Comparison of ENCODE assay signal across 20 cellular contexts in genomic region chr4:105186701-105187158, GRCh38. TPM values are rescaled to one million over a fixed set of nuclear protein-coding genes. Genes with fewer than 3 reads are reported as not detected.
DNase-seq lines count a peak whose midpoint lies in the region; ATAC-seq, FAIRE-seq and TF ChIP-seq lines count a peak whose summit lies in the region.
"Had no signal": no experiment of that assay in that cellular context is flagged by ENCODE, and none has a peak within 500 bp of the region (broad histone marks: within the 10 kb centered on the region; RNA-seq: fewer than 3 reads in every experiment).

No MANE protein-coding gene starts in this region.

- H3K27me3 ChIP-seq in right lobe of liver (no peaks in the 10 kb centered on the region), HepG2 (ENCODE audit: control insufficient read depth in 1 of 2, insufficient read depth in 2 of 2, low read length in 2 of 2) (no peaks in the 10 kb centered on the region), adipocyte (replicated peaks; ENCODE audit: control insufficient read depth, insufficient read depth, low read length) (no peaks in the 10 kb centered on the region)

- POLR2A ChIA-PET in HepG2 (lab: Yijun Ruan, JAX) = interaction anchor here (1.5 kb wide), 1 partner anchor 287 kb away, joined by 3 read pairs; the partner anchor contains the start of gene PPA2

- no peaks in the 10 kb centered on the region for H3K9me3 ChIP-seq in right lobe of liver
- no peaks in the 10 kb centered on the region for H3K9me3 ChIP-seq in HepG2 (ENCODE audit: low read length)
- H3K9me3 ChIP-seq in adipocyte (ENCODE audit: control insufficient read depth, low read length) = no peaks in the 10 kb centered on the region

- H3K4me3 ChIP-seq in right lobe of liver (no peak overlapping the region), HepG2 (replicated peaks in 1 of 3; ENCODE audit: insufficient read depth in 1 of 3, low read depth in 2 of 3, low read length in 3 of 3) (no peak overlapping the region), adipocyte (ENCODE audit: low read length) (no peak overlapping the region)

- no peak for TF ChIP-seq CTCF in right lobe of liver (IDR thresholded peaks at IDR 0.05)
- no peak for TF ChIP-seq CTCF in HepG2 (CRISPR knock-in tag; IDR thresholded peaks at IDR 0.05)

- TF ChIP-seq POLR2A in right lobe of liver (IDR thresholded peaks at IDR 0.05) (no peak), HepG2 (IDR thresholded peaks at IDR 0.05; ENCODE audit: insufficient read depth in 1 of 2, low read depth in 2 of 2, low read length in 2 of 2) (no peak), GM18505 (IDR thresholded peaks at IDR 0.05; ENCODE audit: borderline replicate concordance, extremely low read depth, insufficient read depth, insufficient read length) (no peak)

- H3K9me3 Mint-ChIP-seq in stimulated activated effector memory CD8-positive, alpha-beta T cell treated with anti-CD3 and anti-CD28 coated beads, Interleukin-12 subunit alpha, Interleukin-12 subunit beta, amount 100 ng/mL, for 72 hours = no peaks in the 10 kb centered on the region
- H3K9me3 Mint-ChIP-seq: effector memory CD8-positive, alpha-beta T cell; stimulated activated memory B cell treated with anti-CD40 and anti-IgM and Interleukin-4, amounts not matched to agents 10 μg/mL and 1 μg/mL and 100 μg/mL, for 72 hours had no signal

- CTCF ChIA-PET in HepG2 (lab: Yijun Ruan, JAX; ENCODE audit: low intra/inter-chr PET ratio, low total read pairs) = no interaction called here

- H3K9ac ChIP-seq in HepG2 (ENCODE audit: insufficient read depth, low read depth, low read length) = no peak overlapping the region
- H3K9ac ChIP-seq in adipocyte (ENCODE audit: low read length) = no peak overlapping the region

- TF ChIP-seq EP300 in HepG2 (IDR thresholded peaks at IDR 0.05; ENCODE audit: low read depth in 2 of 2, low read length in 2 of 2) (no peak), HepG2 (CRISPR knock-in tag; IDR thresholded peaks at IDR 0.05; ENCODE audit: borderline replicate concordance) (no peak)

- ATAC-seq in right lobe of liver (peak; percentile 26 to 69 (median 52)), HepG2 (no peak), GM18505 (IDR thresholded peaks at IDR 0.05; ENCODE audit: unreplicated experiment) (no peak), HG03097 (IDR thresholded peaks at IDR 0.05; ENCODE audit: low FRiP score, unreplicated experiment) (no peak)
- no peak for ATAC-seq in stimulated activated effector memory CD8-positive, alpha-beta T cell treated with anti-CD3 and anti-CD28 coated beads, Interleukin-12 subunit alpha, Interleukin-12 subunit beta, amount 100 ng/mL, for 72 hours
- ATAC-seq: effector memory CD8-positive, alpha-beta T cell; stimulated activated memory B cell treated with anti-CD40 and anti-IgM and Interleukin-4, amounts not matched to agents 10 μg/mL and 1 μg/mL and 100 μg/mL, for 72 hours had no signal

- no peaks in the 10 kb centered on the region for H3K79me2 ChIP-seq in HepG2 (ENCODE audit: insufficient read depth, low read length)

- no peak overlapping the region for H3K27ac Mint-ChIP-seq in stimulated activated effector memory CD8-positive, alpha-beta T cell treated with anti-CD3 and anti-CD28 coated beads, Interleukin-12 subunit alpha, Interleukin-12 subunit beta, amount 100 ng/mL, for 72 hours
- H3K27ac Mint-ChIP-seq: effector memory CD8-positive, alpha-beta T cell; stimulated activated memory B cell treated with anti-CD40 and anti-IgM and Interleukin-4, amounts not matched to agents 10 μg/mL and 1 μg/mL and 100 μg/mL, for 72 hours had no signal

- intact Hi-C loops in right lobe of liver (cut with DNase I) (no loop called here), HepG2 (cut with micrococcal nuclease; ENCODE audit: unreplicated experiment) (no loop called here)

- H3K4me1 Mint-ChIP-seq in stimulated activated effector memory CD8-positive, alpha-beta T cell treated with anti-CD3 and anti-CD28 coated beads, Interleukin-12 subunit alpha, Interleukin-12 subunit beta, amount 100 ng/mL, for 72 hours = peaks cover 38% of the 10 kb centered on the region

- no peaks in the 10 kb centered on the region for H4K20me1 ChIP-seq in HepG2 (ENCODE audit: insufficient read depth, low read length)

- FAIRE-seq in HepG2 (lab: Jason Lieb, UNC) (no peak), urothelium cell line (lab: Jason Lieb, UNC) (no peak)

- peaks cover 28% of the 10 kb centered on the region for H3K36me3 Mint-ChIP-seq in stimulated activated effector memory CD8-positive, alpha-beta T cell treated with anti-CD3 and anti-CD28 coated beads, Interleukin-12 subunit alpha, Interleukin-12 subunit beta, amount 100 ng/mL, for 72 hours

- H3K4me1 ChIP-seq in right lobe of liver = peaks cover 0 to 15% (median 6%) of the 10 kb centered on the region in 4 donors
- peaks cover 13% of the 10 kb centered on the region for H3K4me1 ChIP-seq in HepG2 (ENCODE audit: insufficient read depth, low read length)
- H3K4me1 ChIP-seq in adipocyte (ENCODE audit: control insufficient read depth, insufficient read depth, low read length) = peaks cover 6% of the 10 kb centered on the region

- WGBS in right lobe of liver (ENCODE audit: insufficient coverage, low coverage, low lambda C conversion rate, missing lambda C conversion rate) = 37% methylated on average over 2 of the region's 2 CpGs
- WGBS in HepG2 (ENCODE audit: low lambda C conversion rate) = 100% methylated on average over 2 of the region's 2 CpGs

- H3K4me2 ChIP-seq in HepG2 (ENCODE audit: low read depth, low read length) = no peak overlapping the region

- no peak for DNase-seq in right lobe of liver
- DNase-seq in HepG2 (ENCODE audit: low spot score) = no peak
- peak; percentile 55 for DNase-seq in adipocyte (ENCODE audit: low read depth)
- DNase-seq in foreskin melanocyte = peak; percentile 23
- peak; percentile 4 for DNase-seq in urothelium cell line (ENCODE audit: low spot score)
- no peak for DNase-seq in stimulated activated effector memory CD8-positive, alpha-beta T cell treated with anti-CD3 and anti-CD28 coated beads, Interleukin-12 subunit alpha, Interleukin-12 subunit beta, amount 100 ng/mL, for 72 hours (ENCODE audit: low spot score in 2 of 2)
- DNase-seq: activated CD8-positive, alpha-beta memory T cell treated with anti-CD3 and anti-CD28 coated beads, Interleukin-2, amount 50 U/mL, for 4 hours; AML-193; aorta; effector memory CD8-positive, alpha-beta T cell; EL; NCI-H1436; NCI-H526; occipital lobe; SHP77; stimulated activated CD4-positive, alpha-beta T cell treated with anti-CD3 and anti-CD28 coated beads, Interleukin-1b, Interleukin-23, amount 100 ng/mL, for 48 hours had no signal

- no TSS peak for BruUV-seq in HepG2 (replicated peaks; lab: Mats Ljungman, UMichigan)

- no peak overlapping the region for H3K27ac ChIP-seq in right lobe of liver
- no peak overlapping the region for H3K27ac ChIP-seq in HepG2 (ENCODE audit: extremely low read length, insufficient read depth, low read length)
- H3K27ac ChIP-seq: VCaP had no signal

- no peaks in the 10 kb centered on the region for H3K36me3 ChIP-seq in right lobe of liver
- no peaks in the 10 kb centered on the region; a peak in 2 of 5 replicates for H3K36me3 ChIP-seq in HepG2 (replicated peaks in 1 of 2; ENCODE audit: control insufficient read depth in 1 of 2, insufficient read depth in 2 of 2, low read length in 2 of 2)
- no peaks in the 10 kb centered on the region for H3K36me3 ChIP-seq in adipocyte (ENCODE audit: control insufficient read depth, insufficient read depth, low read length, severe bottlenecking)

- in situ Hi-C loops in HepG2 (cut with HindIII; ENCODE audit: extremely low pct_ligation_motif_present, low pct_unique_long_range_greater_than_20kb) = no loop called here

- no peak overlapping the region for H3K4me3 Mint-ChIP-seq in stimulated activated effector memory CD8-positive, alpha-beta T cell treated with anti-CD3 and anti-CD28 coated beads, Interleukin-12 subunit alpha, Interleukin-12 subunit beta, amount 100 ng/mL, for 72 hours
- H3K4me3 Mint-ChIP-seq: effector memory CD8-positive, alpha-beta T cell; stimulated activated memory B cell treated with anti-CD40 and anti-IgM and Interleukin-4, amounts not matched to agents 10 μg/mL and 1 μg/mL and 100 μg/mL, for 72 hours had no signal

- TF ChIP-seq RAD21 in HepG2 (CRISPR knock-in tag; IDR thresholded peaks at IDR 0.05) = no peak

- H2AFZ ChIP-seq in HepG2 (ENCODE audit: low read length) = no peak overlapping the region

TF ChIP-seq in HepG2, 621 proteins besides CTCF, POLR2A, EP300 and RAD21 (continues in another document):
- TF ChIP-seq GZF1 (CRISPR knock-in tag; IDR thresholded peaks at IDR 0.05) = no peak

RNA-seq across cellular contexts. Expression of gene TET2, which starts 40.1 kb away (rescaled TPM):
- total RNA-seq in right lobe of liver = 1 to 10 TPM; 5.8 to 8.8 (median 7.0) TPM
- total RNA-seq in HepG2 (2016; rRNA removed; fragmentation: Illumina TruSeq; extraction: Trizol) = 4.6 and 4.8 TPM in 2 replicates
- 1.1 and 1.3 TPM in 2 replicates for total RNA-seq in HepG2 (2016; cell fraction: cytosol; rRNA removed; fragmentation: Illumina TruSeq; extraction: Trizol; ENCODE audit: low read depth)
- total RNA-seq in HepG2 (2016; cell fraction: insoluble cytoplasmic fraction; rRNA removed; fragmentation: Illumina TruSeq; extraction: Trizol) = 4.3 and 6.2 TPM in 2 replicates
- total RNA-seq in HepG2 (2016; cell fraction: membrane; rRNA removed; fragmentation: Illumina TruSeq; extraction: Trizol) = 3.6 and 3.7 TPM in 2 replicates
- total RNA-seq in HepG2 (2016; cell fraction: nucleus; rRNA removed; fragmentation: Illumina TruSeq; extraction: Trizol) = 14.2 and 15.6 TPM in 2 replicates
- polyA plus RNA-seq in HepG2 (2011; rRNA removed) = 4.2 and 4.7 TPM in 2 replicates
- polyA plus RNA-seq in HepG2 (2011; cell fraction: cytosol; rRNA removed) = 1.6 and 2.4 TPM in 2 replicates
- 7.1 and 8.3 TPM in 2 replicates for polyA plus RNA-seq in HepG2 (2011; cell fraction: nucleus; rRNA removed)
- polyA plus RNA-seq in HepG2 (2012) = 3.1 and 3.5 TPM in 2 replicates
- 0.09 TPM in 2 replicates for polyA plus RNA-seq in HepG2 (2016; cell fraction: cytosol; fragmentation: Illumina TruSeq; extraction: Trizol; ENCODE audit: low read depth)
- polyA plus RNA-seq in HepG2 (2016; cell fraction: insoluble cytoplasmic fraction; fragmentation: Illumina TruSeq; extraction: Trizol; ENCODE audit: low read depth) = 2.2 and 2.3 TPM in 2 replicates
- 0.34 and 0.38 TPM in 2 replicates for polyA plus RNA-seq in HepG2 (2016; cell fraction: membrane; fragmentation: Illumina TruSeq; extraction: Trizol; ENCODE audit: low read depth)
- polyA plus RNA-seq in HepG2 (2016; cell fraction: nucleus; fragmentation: Illumina TruSeq; extraction: Trizol; ENCODE audit: insufficient read depth, low read depth) = 5.4 TPM in 2 replicates
- 8.5 and 15.5 TPM in 2 replicates for polyA minus RNA-seq in HepG2 (2011; rRNA and poly(A)+ RNA removed; ENCODE audit: low replicate concordance)
- 6.2 and 6.8 TPM in 2 replicates for polyA minus RNA-seq in HepG2 (2011; cell fraction: cytosol; rRNA and poly(A)+ RNA removed)
- 83.3 and 90.6 TPM in 2 replicates for polyA minus RNA-seq in HepG2 (2011; cell fraction: nucleus; rRNA and poly(A)+ RNA removed)

Comparison
In these comparisons a context has a peak if more than half of its experiments do, and no peak if none do; other contexts are left out.
1. ATAC-seq: peak in right lobe of liver (4 of 4); none in HepG2 (single experiment), stimulated activated effector memory CD8-positive, alpha-beta T cell treated with anti-CD3 and anti-CD28 coated beads, Interleukin-12 subunit alpha, Interleukin-12 subunit beta, amount 100 ng/mL, for 72 hours (single experiment), GM18505 (single experiment) and HG03097 (single experiment).
2. DNase-seq: peak in adipocyte (single experiment), foreskin melanocyte (single experiment) and urothelium cell line (single experiment); none in right lobe of liver (0 of 3), HepG2 (single experiment) and stimulated activated effector memory CD8-positive, alpha-beta T cell treated with anti-CD3 and anti-CD28 coated beads, Interleukin-12 subunit alpha, Interleukin-12 subunit beta, amount 100 ng/mL, for 72 hours (0 of 2).